Comparison of ENCODE assay signal across 19 cellular contexts in the genomic region with DNA sequence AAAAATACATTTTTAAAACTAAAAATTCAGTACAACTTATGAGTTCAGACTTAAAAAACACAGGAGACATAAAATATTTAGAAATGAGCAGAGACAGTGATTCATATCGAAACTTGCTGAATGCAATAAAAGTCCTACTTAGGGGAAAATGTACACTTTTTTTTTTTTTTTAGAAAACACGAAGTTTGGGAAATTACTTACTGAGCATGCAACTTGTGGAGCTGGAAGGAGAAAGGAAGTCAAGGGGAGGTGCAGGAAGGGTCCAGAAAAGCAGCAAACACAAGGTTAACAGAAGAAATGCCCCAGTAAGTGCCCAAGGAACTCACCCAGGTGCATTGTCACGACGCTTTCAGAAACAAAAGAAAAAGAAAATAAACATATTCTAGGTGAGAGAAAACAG. TPM values are rescaled to one million over a fixed set of nuclear protein-coding genes. Genes with fewer than 3 reads are reported as not detected.
"Had no signal": no experiment of that assay in that cellular context is flagged by ENCODE, and none has a peak within 500 bp of the region (broad histone marks: within the 10 kb centered on the region; RNA-seq: fewer than 3 reads in every experiment).

No MANE protein-coding gene starts in this region.

- H3K27ac Mint-ChIP-seq: activated T-cell treated with anti-CD3 and anti-CD28 coated beads, Interleukin-2, amount 50 U/mL, for 72 hours; endodermal cell had no signal

- H3K4me3 Mint-ChIP-seq: endodermal cell had no signal

- H3K9me3 ChIP-seq: ascending aorta, gastrocnemius medialis, spleen, stomach, thoracic aorta, upper lobe of right lung had no signal

- H3K4me1 Mint-ChIP-seq: endodermal cell had no signal

- H3K4me3 ChIP-seq: ascending aorta, gastrocnemius medialis, heart right ventricle, sigmoid colon, spleen, stomach, thoracic aorta, upper lobe of right lung had no signal

- H3K9me3 Mint-ChIP-seq: endodermal cell had no signal

- H3K27ac ChIP-seq: ascending aorta, gastrocnemius medialis, parathyroid adenoma, sigmoid colon, stomach, upper lobe of right lung had no signal

- H3K9ac ChIP-seq: parathyroid adenoma had no signal

- H3K36me3 ChIP-seq: ascending aorta, gastrocnemius medialis, heart right ventricle, sigmoid colon, spleen, stomach, thoracic aorta, upper lobe of right lung had no signal

- ATAC-seq: activated T-cell treated with anti-CD3 and anti-CD28 coated beads, Interleukin-2, amount 50 U/mL, for 72 hours; gastrocnemius medialis; heart right ventricle; left cardiac atrium; upper lobe of right lung had no signal

- DNase-seq: activated CD4-positive, alpha-beta T cell treated with anti-CD3 and anti-CD28 coated beads, Interleukin-2, amount 50 U/mL, for 4 hours; activated CD4-positive, CD25-positive, alpha-beta regulatory T cell; activated T-cell treated with anti-CD3 and anti-CD28 coated beads, Interleukin-2, amount 50 U/mL, for 72 hours; endodermal cell; gastrocnemius medialis; heart right ventricle; left cardiac atrium; sigmoid colon; spleen; stomach; upper lobe of right lung had no signal

- H2AFZ ChIP-seq: parathyroid adenoma had no signal

- H3K4me1 ChIP-seq: ascending aorta, gastrocnemius medialis, parathyroid adenoma, upper lobe of right lung had no signal

- H3K79me2 ChIP-seq: parathyroid adenoma had no signal

- H3K27me3 ChIP-seq: ascending aorta had no signal

RNA-seq across cellular contexts. Expression of a gene that starts 18.6 kb away (rescaled TPM):
- total RNA-seq: bronchial epithelial cell, dermis microvascular lymphatic vessel endothelial cell, endodermal cell, epithelial cell of proximal tubule, lung microvascular endothelial cell had no signal

RNA-seq across cellular contexts. Expression of a gene that starts 31.9 kb away (rescaled TPM):
- total RNA-seq: bronchial epithelial cell, dermis microvascular lymphatic vessel endothelial cell, lung microvascular endothelial cell, thoracic aorta, upper lobe of right lung had no signal

RNA-seq across cellular contexts. Expression of a gene that starts 44.4 kb away (rescaled TPM):
- total RNA-seq: activated T-cell treated with anti-CD3 and anti-CD28 coated beads, Interleukin-2, amount 50 U/mL, for 72 hours; ascending aorta; bronchial epithelial cell; dermis microvascular lymphatic vessel endothelial cell; endodermal cell; epithelial cell of proximal tubule; gastrocnemius medialis; left cardiac atrium; lung microvascular endothelial cell; stomach; T-helper 1 cell treated with Interleukin-12 subunit alpha and Interleukin-12 subunit beta and Interleukin-4 antibody, amounts not matched to agents 30 ng/mL and 1 ng/mL, for 36 hours; thoracic aorta had no signal
- polyA plus RNA-seq: heart right ventricle, stomach had no signal
